ENCODE assay signal across 8 cellular contexts in genomic region chr3:112327371-112327951, GRCh38. TPM values are rescaled to one million over a fixed set of nuclear protein-coding genes. Genes with fewer than 3 reads are reported as not detected.
DNase-seq lines count a peak whose midpoint lies in the region; ATAC-seq, FAIRE-seq and TF ChIP-seq lines count a peak whose summit lies in the region.

No MANE protein-coding gene starts in this region.

- no peak for TF ChIP-seq EP300 in A549 (IDR thresholded peaks at IDR 0.05)

- no peak for TF ChIP-seq POLR2A in A549 (IDR thresholded peaks at IDR 0.05; ENCODE audit: low read length)

- no peaks in the 10 kb centered on the region for H3K9me3 ChIP-seq in A549
- peaks cover 0 to 2% of the 10 kb centered on the region in 2 donors for H3K9me3 ChIP-seq in lung (ENCODE audit: control insufficient read depth in 2 of 2, insufficient read depth in 1 of 2, low read length in 1 of 2)

- H3K4me1 ChIP-seq in A549, result no peaks in the 10 kb centered on the region
- H3K4me1 ChIP-seq in lung (ENCODE audit: control insufficient read depth in 2 of 2, insufficient read depth in 2 of 2, low read length in 2 of 2), result no peaks in the 10 kb centered on the region

- DNase-seq in A549 (ENCODE audit: low read depth in 1 of 2, low spot score in 1 of 2), result peak; percentile 11 to 56
- DNase-seq in GM10248 (ENCODE audit: extremely low spot score), result peak; percentile 50
- DNase-seq in HCEC 1CT, result peak; percentile 62
- peak; percentile 63 for DNase-seq in LHCN-M2 (ENCODE audit: low read depth)
- peak; percentile 66 for DNase-seq in RPMI8226
- no peak for DNase-seq in lung (ENCODE audit: low spot score)
- no peak for DNase-seq in occipital lobe (lab: John Stamatoyannopoulos, UW)

- TF ChIP-seq CTCF in A549 (IDR thresholded peaks at IDR 0.05) (peak; percentile 70), GM10248 (IDR thresholded peaks at IDR 0.05; ENCODE audit: control extremely low read depth, extremely low read depth, low read depth, missing control alignments) (peak; percentile 66), lung (IDR thresholded peaks at IDR 0.05; ENCODE audit: control extremely low read depth, extremely low read depth) (peak; percentile 60)

- H3K4me2 ChIP-seq in A549, result no peak overlapping the region

- peak; percentile 73 to 79 for TF ChIP-seq RAD21 in A549 (conservative IDR thresholded peaks at IDR 0.05 in 1 of 2, IDR thresholded peaks at IDR 0.05 in 1 of 2)

- no peak overlapping the region for H3K4me3 ChIP-seq in A549
- H3K4me3 ChIP-seq in lung, result no peak overlapping the region

- POLR2A ChIA-PET in A549 (lab: Yijun Ruan, JAX), result no interaction called here
- POLR2A ChIA-PET in GM10248 (lab: Yijun Ruan, JAX), result no interaction called here

- no peak overlapping the region for H3K27ac ChIP-seq in A549
- no peak overlapping the region for H3K27ac ChIP-seq in lung (ENCODE audit: low read depth in 1 of 2, low read length in 1 of 2)

- CTCF ChIA-PET in A549 (lab: Yijun Ruan, JAX), result interaction anchor here (0.6 kb wide), 1 partner anchor 99 kb away, joined by 3 read pairs; no protein-coding TSS in a partner anchor
- CTCF ChIA-PET in GM10248 (lab: Yijun Ruan, JAX), result interaction anchor here (1.0 to 1.8 kb wide), 5 partner anchors 37 to 216 kb away, joined by 3 to 5 read pairs (median 3); no protein-coding TSS in a partner anchor

- 2% methylated on average over 2 of the region's 2 CpGs for WGBS in A549 (ENCODE audit: missing lambda C conversion rate)
- 0 to 1% methylated on average over 2 of the region's 2 CpGs for WGBS in lung, 2 donors

- peak; percentile 91 for FAIRE-seq in A549 (lab: Jason Lieb, UNC)
- peak; percentile 74 for FAIRE-seq in colon (lab: Jason Lieb, UNC)

- H3K27me3 ChIP-seq in lung (ENCODE audit: control insufficient read depth, insufficient read depth), result no peaks in the 10 kb centered on the region

- no peaks in the 10 kb centered on the region for H3K36me3 ChIP-seq in lung (ENCODE audit: control insufficient read depth in 2 of 2, insufficient read depth in 2 of 2, low read length in 2 of 2)

- ATAC-seq in A549, result peak; percentile 95 to 96
- ATAC-seq in lung (ENCODE audit: insufficient read depth, low FRiP score), result peak; percentile 86

TF ChIP-seq in A549, 52 proteins besides CTCF, POLR2A, EP300 and RAD21:
- TF ChIP-seq SMC3 (IDR thresholded peaks at IDR 0.05) (peak; percentile 65), HDAC2 (IDR thresholded peaks at IDR 0.05) (no peak)

RNA-seq across cellular contexts. Expression of gene CD200, which starts 5.5 kb away (rescaled TPM):
- not detected in 2 replicates for polyA plus RNA-seq in A549 (2011; rRNA removed)
- polyA plus RNA-seq in A549 (2012; cell fraction: cytosol; rRNA removed), result not detected in 2 replicates
- polyA plus RNA-seq in A549 (2012; cell fraction: nucleus; rRNA removed), result not detected in 2 replicates
- polyA plus RNA-seq in A549 (2017; fragmentation: RNase III; extraction: RNeasy Plus Mini Kit Qiagen cat#74134 plus additional on column Dnase treatment), result not detected in 3 replicates
- polyA minus RNA-seq in A549 (2011; rRNA and poly(A)+ RNA removed), result not detected in 2 replicates
- 0.34 TPM in 1 of 2 replicates, not detected in the other for total RNA-seq in LHCN-M2 (2014; rRNA removed)
- 0.09 TPM for polyA plus RNA-seq in LHCN-M2 (2012)
- total RNA-seq in lung, result 10 to 100 TPM in 1 of 2 donors, 1 to 10 TPM in 1; 4.6 to 21.6 TPM
- polyA plus RNA-seq in lung, result 1 to 10 TPM; 5.7 to 6.4 TPM
- total RNA-seq in occipital lobe, result 41.6 TPM

RNA-seq across cellular contexts. Expression of gene SLC9C1, which starts 33.4 kb away (rescaled TPM):
- not detected in 2 replicates for polyA plus RNA-seq in A549 (2011; rRNA removed)
- not detected in 2 replicates for polyA plus RNA-seq in A549 (2012; cell fraction: cytosol; rRNA removed)
- polyA plus RNA-seq in A549 (2012; cell fraction: nucleus; rRNA removed), result not detected in 2 replicates
- polyA plus RNA-seq in A549 (2017; fragmentation: RNase III; extraction: RNeasy Plus Mini Kit Qiagen cat#74134 plus additional on column Dnase treatment), result not detected in 3 replicates
- not detected in 2 replicates for polyA minus RNA-seq in A549 (2011; rRNA and poly(A)+ RNA removed)
- not detected in 2 replicates for total RNA-seq in LHCN-M2 (2014; rRNA removed)
- not detected for polyA plus RNA-seq in LHCN-M2 (2012)
- total RNA-seq in lung, result under 1 TPM; 0.12 to 0.28 TPM
- not detected for polyA plus RNA-seq in lung
- under 0.01 TPM for total RNA-seq in occipital lobe

Comparison
In these comparisons a context has a peak if more than half of its experiments do, and no peak if none do; other contexts are left out.
1. DNase-seq: peak in A549 (2 of 2), GM10248 (single experiment), HCEC 1CT (single experiment), LHCN-M2 (single experiment) and RPMI8226 (single experiment); none in lung (single experiment) and occipital lobe (single experiment).
2. Peak in every context shown above with its lines, with median percentiles within 50 percentile points of each other: CTCF ChIP-seq.